In genomic region chr9:122095010-122095767, GRCh38 we compare ENCODE assay signal across 1 cellular context.
TF ChIP-seq lines count a peak whose summit lies in the region.

No MANE protein-coding gene starts in this region.

TF ChIP-seq in K562, 482 proteins besides CTCF, POLR2A, EP300 and RAD21 (continued from another document and continues in another):
- peak in 1 of 2 experiments; percentile 70 for TF ChIP-seq AFF1 (IDR thresholded peaks at IDR 0.05; ENCODE audit: low read depth in 1 of 2, partially characterized antibody in 2 of 2)
- TF ChIP-seq CREB3 (tag; conservative IDR thresholded peaks at IDR 0.05; ENCODE audit: low read depth): no peak
- no peak for TF ChIP-seq ZNF449 (CRISPR knock-in tag; IDR thresholded peaks at IDR 0.05)
- TF ChIP-seq CREM (IDR thresholded peaks at IDR 0.05; ENCODE audit: low read depth): no peak
- TF ChIP-seq ZNF41 (CRISPR knock-in tag; conservative IDR thresholded peaks at IDR 0.05): no peak
- peak; percentile 59; the same call in 1 of the 2 replicates for TF ChIP-seq SPI1 (IDR thresholded peaks at IDR 0.05; ENCODE audit: borderline replicate concordance, low read depth, low read length)
- TF ChIP-seq SMC3 (conservative IDR thresholded peaks at IDR 0.05; ENCODE audit: insufficient read depth, low read depth, low read length): peak; percentile 38; the same call in 1 of the 2 replicates
- no peak for TF ChIP-seq MXD1 (CRISPR knock-in tag; IDR thresholded peaks at IDR 0.05; ENCODE audit: borderline replicate concordance, poor library complexity, severe bottlenecking)
- no peak for TF ChIP-seq STAT5A (IDR thresholded peaks at IDR 0.05; ENCODE audit: borderline replicate concordance, low read length)
- TF ChIP-seq E2F1 (CRISPR knock-in tag; IDR thresholded peaks at IDR 0.05): no peak
- no peak for TF ChIP-seq PPARD (CRISPR knock-in tag; IDR thresholded peaks at IDR 0.05)
- TF ChIP-seq CEBPG (CRISPR knock-in tag; IDR thresholded peaks at IDR 0.05): no peak; the same call in 1 of the 2 replicates
- TF ChIP-seq CEBPG (tag; conservative IDR thresholded peaks at IDR 0.05 in 1 of 2, IDR thresholded peaks at IDR 0.05 in 1 of 2): peak; percentile 3 to 39; a peak in 1 of 4 replicates
- TF ChIP-seq ZNF592 (IDR thresholded peaks at IDR 0.05): no peak
- peak; percentile 53 for TF ChIP-seq ZBTB33 (CRISPR knock-in tag; IDR thresholded peaks at IDR 0.05)
- TF ChIP-seq ILF3 (IDR thresholded peaks at IDR 0.05; ENCODE audit: borderline replicate concordance): no peak
- no peak for TF ChIP-seq SAFB2 (IDR thresholded peaks at IDR 0.05; ENCODE audit: borderline replicate concordance, low read depth, low read length, severe bottlenecking)
- TF ChIP-seq, protein P1, sequence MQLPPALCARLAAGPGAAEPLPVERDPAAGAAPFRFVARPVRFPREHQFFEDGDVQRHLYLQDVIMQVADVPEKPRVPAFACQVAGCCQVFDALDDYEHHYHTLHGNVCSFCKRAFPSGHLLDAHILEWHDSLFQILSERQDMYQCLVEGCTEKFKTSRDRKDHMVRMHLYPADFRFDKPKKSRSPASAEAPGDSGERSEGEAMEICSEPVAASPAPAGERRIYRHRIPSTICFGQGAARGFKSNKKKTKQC (CRISPR knock-in tag; IDR thresholded peaks at IDR 0.05): 0 out of 2 replicates have a peak, but pooled peaks have one; percentile 44
- no peak for TF ChIP-seq KLF10 (CRISPR knock-in tag; IDR thresholded peaks at IDR 0.05)
- no peak for TF ChIP-seq MCM5 (IDR thresholded peaks at IDR 0.05; ENCODE audit: low read depth)
- TF ChIP-seq RBM25 (IDR thresholded peaks at IDR 0.05; ENCODE audit: low read depth, low read length, severe bottlenecking): no peak
- no peak for TF ChIP-seq ZNF263 (CRISPR knock-in tag; IDR thresholded peaks at IDR 0.05; ENCODE audit: borderline replicate concordance)
- no peak for TF ChIP-seq SMAD4 (CRISPR knock-in tag; conservative IDR thresholded peaks at IDR 0.05)
- no peak for TF ChIP-seq SNAPC5 (CRISPR knock-in tag; IDR thresholded peaks at IDR 0.05)
- TF ChIP-seq BHLHE40 (IDR thresholded peaks at IDR 0.05; ENCODE audit: low read length): no peak
- no peak for TF ChIP-seq ZNF324 (CRISPR knock-in tag; IDR thresholded peaks at IDR 0.05)
- no peak for TF ChIP-seq DMBX1 (CRISPR knock-in tag; IDR thresholded peaks at IDR 0.05; ENCODE audit: borderline replicate concordance)
- no peak for TF ChIP-seq KDM4B (IDR thresholded peaks at IDR 0.05; ENCODE audit: borderline replicate concordance in 2 of 2, low read depth in 1 of 2)
- no peak for TF ChIP-seq ESRRA (IDR thresholded peaks at IDR 0.05; ENCODE audit: borderline replicate concordance, low read depth)
- no peak for TF ChIP-seq HNRNPLL (IDR thresholded peaks at IDR 0.05; ENCODE audit: low read depth, low read length, poor library complexity, severe bottlenecking)
- TF ChIP-seq DACH1 (IDR thresholded peaks at IDR 0.05; ENCODE audit: partially characterized antibody): no peak
- no peak for TF ChIP-seq THAP12 (CRISPR knock-in tag; IDR thresholded peaks at IDR 0.05)
- TF ChIP-seq, protein P2, sequence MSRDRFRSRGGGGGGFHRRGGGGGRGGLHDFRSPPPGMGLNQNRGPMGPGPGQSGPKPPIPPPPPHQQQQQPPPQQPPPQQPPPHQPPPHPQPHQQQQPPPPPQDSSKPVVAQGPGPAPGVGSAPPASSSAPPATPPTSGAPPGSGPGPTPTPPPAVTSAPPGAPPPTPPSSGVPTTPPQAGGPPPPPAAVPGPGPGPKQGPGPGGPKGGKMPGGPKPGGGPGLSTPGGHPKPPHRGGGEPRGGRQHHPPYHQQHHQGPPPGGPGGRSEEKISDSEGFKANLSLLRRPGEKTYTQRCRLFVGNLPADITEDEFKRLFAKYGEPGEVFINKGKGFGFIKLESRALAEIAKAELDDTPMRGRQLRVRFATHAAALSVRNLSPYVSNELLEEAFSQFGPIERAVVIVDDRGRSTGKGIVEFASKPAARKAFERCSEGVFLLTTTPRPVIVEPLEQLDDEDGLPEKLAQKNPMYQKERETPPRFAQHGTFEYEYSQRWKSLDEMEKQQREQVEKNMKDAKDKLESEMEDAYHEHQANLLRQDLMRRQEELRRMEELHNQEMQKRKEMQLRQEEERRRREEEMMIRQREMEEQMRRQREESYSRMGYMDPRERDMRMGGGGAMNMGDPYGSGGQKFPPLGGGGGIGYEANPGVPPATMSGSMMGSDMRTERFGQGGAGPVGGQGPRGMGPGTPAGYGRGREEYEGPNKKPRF (IDR thresholded peaks at IDR 0.05; ENCODE audit: low read depth, low read length): no peak
- TF ChIP-seq C11orf30 (IDR thresholded peaks at IDR 0.05; ENCODE audit: low read depth): no peak
- no peak for TF ChIP-seq PCBP1 (IDR thresholded peaks at IDR 0.05; ENCODE audit: low read depth, low read length, poor library complexity, severe bottlenecking)
- peak; percentile 71 for TF ChIP-seq ZNF766 (CRISPR knock-in tag; conservative IDR thresholded peaks at IDR 0.05)
- TF ChIP-seq SRSF9 (IDR thresholded peaks at IDR 0.05; ENCODE audit: borderline replicate concordance, low read depth, low read length): no peak
- TF ChIP-seq PYGO2 (tag; IDR thresholded peaks at IDR 0.05): no peak
- TF ChIP-seq, protein P3, sequence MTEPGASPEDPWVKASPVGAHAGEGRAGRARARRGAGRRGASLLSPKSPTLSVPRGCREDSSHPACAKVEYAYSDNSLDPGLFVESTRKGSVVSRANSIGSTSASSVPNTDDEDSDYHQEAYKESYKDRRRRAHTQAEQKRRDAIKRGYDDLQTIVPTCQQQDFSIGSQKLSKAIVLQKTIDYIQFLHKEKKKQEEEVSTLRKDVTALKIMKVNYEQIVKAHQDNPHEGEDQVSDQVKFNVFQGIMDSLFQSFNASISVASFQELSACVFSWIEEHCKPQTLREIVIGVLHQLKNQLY (CRISPR knock-in tag; conservative IDR thresholded peaks at IDR 0.05): no peak
- TF ChIP-seq ZFX (CRISPR knock-in tag; IDR thresholded peaks at IDR 0.05): no peak
- TF ChIP-seq CBFB (CRISPR knock-in tag; IDR thresholded peaks at IDR 0.05): no peak
